Comparison of ENCODE assay signal across 20 cellular contexts in genomic region chr9:73091909-73092308, GRCh38. TPM values are rescaled to one million over a fixed set of nuclear protein-coding genes. Genes with fewer than 3 reads are reported as not detected.
DNase-seq lines count a peak whose midpoint lies in the region; ATAC-seq and TF ChIP-seq lines count a peak whose summit lies in the region.
"Had no signal": no experiment of that assay in that cellular context is flagged by ENCODE, and none has a peak within 500 bp of the region (broad histone marks: within the 10 kb centered on the region; RNA-seq: fewer than 3 reads in every experiment).

No MANE protein-coding gene starts in this region.

- no peaks in the 10 kb centered on the region for H3K9me3 Mint-ChIP-seq in osteocyte (ENCODE audit: unreplicated experiment)
- H3K9me3 Mint-ChIP-seq: CD4-positive, CD25-positive, alpha-beta regulatory T cell; CD8-positive, alpha-beta memory T cell had no signal

- POLR2A ChIA-PET in HEK293 (lab: Yijun Ruan, JAX), result no interaction called here

- H3K36me3 ChIP-seq in HEK293 (ENCODE audit: control insufficient read depth in 2 of 2, insufficient read depth in 1 of 2, low read length in 2 of 2), result no peaks in the 10 kb centered on the region
- H3K36me3 ChIP-seq in right lobe of liver, result no peaks in the 10 kb centered on the region
- H3K36me3 ChIP-seq: BE2C, HAP-1 had no signal

- H3K27me3 Mint-ChIP-seq in osteocyte (ENCODE audit: unreplicated experiment), result peaks cover 21% of the 10 kb centered on the region

- DNase-seq in NCI-H748 (lab: John Stamatoyannopoulos, UW; ENCODE audit: unreplicated experiment) (peak; percentile 29), NCI-H748 treated with DMSO at 0.1 percent for 48 hours (lab: John Stamatoyannopoulos, UW) (no peak), NCI-H1105 (lab: John Stamatoyannopoulos, UW) (peak; percentile 47), right lobe of liver (no peak), osteocyte (ENCODE audit: extremely low spot score, unreplicated experiment) (no peak)
- DNase-seq: ACHN; BE2C; C1 segment of cervical spinal cord; CD4-positive, CD25-positive, alpha-beta regulatory T cell; CD8-positive, alpha-beta memory T cell; COR-L47; DMS 273 treated with DMSO at 0.1 percent for 48 hours; DND-41; EL; GM23248; IMR-90 had no signal

- no peaks in the 10 kb centered on the region for H3K4me1 ChIP-seq in HEK293 (ENCODE audit: control insufficient read depth, insufficient read depth, low read length)
- peaks cover 0 to 12% (median 0%) of the 10 kb centered on the region in 4 donors for H3K4me1 ChIP-seq in right lobe of liver
- H3K4me1 ChIP-seq: BE2C, HAP-1 had no signal

- H3K27ac ChIP-seq in HEK293 (ENCODE audit: extremely low read depth, low read depth, low read length), result no peak overlapping the region
- H3K27ac ChIP-seq in right lobe of liver, result no peak overlapping the region
- H3K27ac ChIP-seq: GM23248 had no signal

- TF ChIP-seq POLR2A in right lobe of liver (IDR thresholded peaks at IDR 0.05), result no peak

- no peak for TF ChIP-seq CTCF in HEK293 (tag by site-specific recombination; IDR thresholded peaks at IDR 0.05)
- TF ChIP-seq CTCF in right lobe of liver (IDR thresholded peaks at IDR 0.05), result no peak
- no peak for TF ChIP-seq CTCF in osteocyte (IDR thresholded peaks at IDR 0.05)

- no peaks in the 10 kb centered on the region for H3K27me3 ChIP-seq in right lobe of liver
- H3K27me3 ChIP-seq: BE2C had no signal

- no peaks in the 10 kb centered on the region for H3K9me3 ChIP-seq in HEK293 (ENCODE audit: control insufficient read depth, insufficient read depth, low read depth, low read length)
- peaks cover 0 to 2% (median 0%) of the 10 kb centered on the region in 4 donors for H3K9me3 ChIP-seq in right lobe of liver
- H3K9me3 ChIP-seq: BE2C, HAP-1 had no signal

- H3K4me3 ChIP-seq in HEK293 (ENCODE audit: low read depth, low read length), result no peak overlapping the region
- no peak overlapping the region for H3K4me3 ChIP-seq in right lobe of liver
- H3K4me3 ChIP-seq: GM12878, GM23248, HAP-1 had no signal

- intact Hi-C loops in right lobe of liver (cut with DNase I), result no loop called here

- no peak overlapping the region for H3K4me3 Mint-ChIP-seq in osteocyte (ENCODE audit: unreplicated experiment)
- H3K4me3 Mint-ChIP-seq: CD4-positive, CD25-positive, alpha-beta regulatory T cell; CD8-positive, alpha-beta memory T cell had no signal

- H3K36me3 Mint-ChIP-seq in osteocyte (ENCODE audit: unreplicated experiment), result no peaks in the 10 kb centered on the region
- H3K36me3 Mint-ChIP-seq: CD4-positive, CD25-positive, alpha-beta regulatory T cell had no signal

- H3K27ac Mint-ChIP-seq in osteocyte (ENCODE audit: unreplicated experiment), result no peak overlapping the region
- H3K27ac Mint-ChIP-seq: CD4-positive, CD25-positive, alpha-beta regulatory T cell; CD8-positive, alpha-beta memory T cell had no signal

- peaks cover 6% of the 10 kb centered on the region for H3K4me1 Mint-ChIP-seq in osteocyte (ENCODE audit: unreplicated experiment)

- CTCF ChIA-PET in HEK293 (lab: Yijun Ruan, JAX), result interaction anchor here (1.0 to 2.7 kb wide), 3 partner anchors 10 to 235 kb away, joined by 3 to 6 read pairs (median 5); no protein-coding TSS in a partner anchor

- peak; percentile 54 to 78 (median 74) for ATAC-seq in right lobe of liver
- ATAC-seq in GM21825 (IDR thresholded peaks at IDR 0.05; ENCODE audit: unreplicated experiment), result no peak
- ATAC-seq: GM12878 had no signal

- 22% methylated on average over 2 of the region's 2 CpGs for WGBS in right lobe of liver (ENCODE audit: insufficient coverage, low coverage, low lambda C conversion rate, missing lambda C conversion rate)

TF ChIP-seq in HEK293, 187 proteins besides CTCF, POLR2A, EP300 and RAD21:
- TF ChIP-seq ZNF10 (tag by site-specific recombination; IDR thresholded peaks at IDR 0.05) (peak; percentile 25; the same call in 1 of the 2 replicates), BCL11A (tag by site-specific recombination; IDR thresholded peaks at IDR 0.05; ENCODE audit: low read depth) (no peak)

RNA-seq across cellular contexts. Expression of gene ANXA1, which starts 59.8 kb away (rescaled TPM):
- total RNA-seq in right lobe of liver (10 to 100 TPM in 4 of 6 experiments, 1 to 10 TPM in 2; 3.2 to 16.8 (median 12.5) TPM), osteocyte (193 and 237 TPM in 2 replicates)

Comparison
In these comparisons a context has a peak if more than half of its experiments do, and no peak if none do; other contexts are left out.
1. DNase-seq: peak in NCI-H748 (single experiment) and NCI-H1105 (single experiment); none in NCI-H748 treated with DMSO at 0.1 percent for 48 hours (single experiment), right lobe of liver (0 of 3) and osteocyte (single experiment).
2. RNA of gene ANXA1, which starts 59.8 kb away (total RNA-seq): 193 to 237 TPM in osteocyte; 3.2 to 16.8 TPM in right lobe of liver; every median in the first group is over 10 times any median in the second.